Comparison of ENCODE assay signal across 9 cellular contexts in genomic region chr2:156155319-156155718, GRCh38.
"Had no signal": no experiment of that assay in that cellular context is flagged by ENCODE, and none has a peak within 500 bp of the region (broad histone marks: within the 10 kb centered on the region; RNA-seq: fewer than 3 reads in every experiment).

No MANE protein-coding gene starts in this region.

- ATAC-seq: HCT116, K562 had no signal

- H3K9ac ChIP-seq: GM23248 had no signal

- H3K27ac Mint-ChIP-seq: HFFc6 had no signal

- H2AFZ ChIP-seq: GM23248 had no signal

- H3K4me3 ChIP-seq: GM23248, HAP-1, K562 had no signal

- H3K4me3 Mint-ChIP-seq: HFFc6 had no signal

- FAIRE-seq: K562 had no signal

- H3K27ac ChIP-seq: GM23248, HL-60 had no signal

- DNase-seq: GM23248, H7, HFFc6, IMR-90, KG1 had no signal

- H3K36me3 ChIP-seq: HAP-1 had no signal

- H3K9me3 ChIP-seq: HAP-1 had no signal
